ENCODE assay signal across 1 cellular context in the genomic region with DNA sequence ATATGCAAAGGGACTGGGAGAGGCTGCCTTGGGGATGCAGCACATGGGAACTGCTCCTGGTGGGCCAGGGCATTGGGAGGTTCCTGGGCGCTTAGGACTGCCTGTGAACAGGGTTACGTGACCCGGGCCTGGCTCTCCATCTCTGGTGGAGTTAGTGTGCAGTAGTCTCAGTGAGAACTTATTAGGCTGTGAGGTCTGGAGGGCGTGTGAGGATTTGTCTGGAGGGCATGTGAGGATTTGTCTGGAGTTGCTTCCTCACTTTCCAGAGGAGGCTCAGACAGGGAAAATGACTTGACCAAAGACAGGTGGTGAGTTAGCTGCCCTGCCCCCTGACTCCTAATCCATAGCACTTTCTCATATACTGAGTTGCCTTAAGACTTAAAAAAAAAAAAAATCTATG.
TF ChIP-seq lines count a peak whose summit lies in the region.

No MANE protein-coding gene starts in this region.

TF ChIP-seq in H1, 55 proteins besides CTCF, POLR2A, EP300 and RAD21:
- TF ChIP-seq CHD2 (IDR thresholded peaks at IDR 0.05; ENCODE audit: low read length), result no peak
- TF ChIP-seq RFX5 (IDR thresholded peaks at IDR 0.05; ENCODE audit: borderline replicate concordance, low read depth, low read length), result no peak
- no peak for TF ChIP-seq RXRA (IDR thresholded peaks at IDR 0.05; ENCODE audit: insufficient read depth, low read depth, low read length)
- TF ChIP-seq SAP30 (IDR thresholded peaks at IDR 0.05; ENCODE audit: insufficient read depth, insufficient replicate concordance, low read length), result no peak
- TF ChIP-seq CREB1 (IDR thresholded peaks at IDR 0.05), result no peak
- TF ChIP-seq SUZ12 (IDR thresholded peaks at IDR 0.05; ENCODE audit: low read length), result no peak
- no peak for TF ChIP-seq POU5F1 (IDR thresholded peaks at IDR 0.05; ENCODE audit: low read depth, low read length)
- TF ChIP-seq BRCA1 (IDR thresholded peaks at IDR 0.05; ENCODE audit: low read depth, low read length), result no peak
